Comparison of ENCODE assay signal across 1 cellular context in the genomic region with DNA sequence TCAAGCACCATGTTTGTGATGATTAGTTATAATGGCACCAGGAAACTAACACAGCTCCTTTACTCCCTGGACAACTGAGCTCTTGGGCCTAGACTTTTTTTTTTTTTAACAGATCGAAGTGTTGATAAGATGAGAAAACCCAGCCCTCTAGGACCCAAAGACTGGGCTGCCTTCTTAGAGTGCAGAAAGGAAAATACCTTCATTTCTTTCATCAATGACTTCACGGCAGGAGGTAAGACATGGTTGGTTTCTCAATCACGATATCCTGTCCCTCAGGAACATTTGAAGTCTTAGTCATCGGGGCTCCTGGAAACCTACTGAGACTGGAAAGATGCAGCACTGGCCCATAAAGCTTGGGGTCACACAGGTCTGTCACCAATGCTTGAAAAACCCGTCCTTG.
TF ChIP-seq lines count a peak whose summit lies in the region.

No MANE protein-coding gene starts in this region.

TF ChIP-seq in HEK293T, 16 proteins besides CTCF, POLR2A, EP300 and RAD21 (continued from another document):
- TF ChIP-seq HDGF (IDR thresholded peaks at IDR 0.05; ENCODE audit: borderline replicate concordance): no peak
- no peak for TF ChIP-seq TARDBP (IDR thresholded peaks at IDR 0.05)
- no peak for TF ChIP-seq BHLHE40 (IDR thresholded peaks at IDR 0.05; ENCODE audit: borderline replicate concordance)
- no peak for TF ChIP-seq FOXA1 (IDR thresholded peaks at IDR 0.05)
- TF ChIP-seq CTBP1 (IDR thresholded peaks at IDR 0.05; ENCODE audit: borderline replicate concordance): no peak
- no peak for TF ChIP-seq L3MBTL2 (conservative IDR thresholded peaks at IDR 0.05)
